Comparison of ENCODE assay signal across 33 cellular contexts in genomic region chr13:45798851-45799250, GRCh38. TPM values are rescaled to one million over a fixed set of nuclear protein-coding genes. Genes with fewer than 3 reads are reported as not detected.
"Had no signal": no experiment of that assay in that cellular context is flagged by ENCODE, and none has a peak within 500 bp of the region (broad histone marks: within the 10 kb centered on the region; RNA-seq: fewer than 3 reads in every experiment).

No MANE protein-coding gene starts in this region.

- H3K4me1 ChIP-seq: ascending aorta had no signal

- ATAC-seq: activated CD8-positive, alpha-beta T cell treated with anti-CD3 and anti-CD28 coated beads for 36 hours; activated naive CD8-positive, alpha-beta T cell treated with anti-CD3 and anti-CD28 coated beads, Interleukin-2, amount 50 U/mL, for 24 hours had no signal

- H3K9me3 Mint-ChIP-seq: activated B cell treated with CpG ODN at 0.5 μM for 24 hours; activated CD4-positive, alpha-beta memory T cell treated with anti-CD3 and anti-CD28 coated beads for 36 hours; activated CD4-positive, alpha-beta T cell treated with anti-CD3 and anti-CD28 coated beads, Interleukin-2, amount 10 ng/mL, durations not matched to agents 24 days and 14 days; activated CD8-positive, alpha-beta T cell treated with anti-CD3 and anti-CD28 coated beads for 36 hours; activated naive CD4-positive, alpha-beta T cell treated with anti-CD3 and anti-CD28 coated beads, Interleukin-2, amount 10 ng/mL, durations not matched to agents 7 days and 5 days; activated naive CD4-positive, alpha-beta T cell treated with anti-CD3 and anti-CD28 coated beads, Interleukin-2, amount 50 U/mL, for 24 hours; activated naive CD8-positive, alpha-beta T cell treated with anti-CD3 and anti-CD28 coated beads, Interleukin-2, amount 10 ng/mL, durations not matched to agents 7 days and 5 days; activated naive CD8-positive, alpha-beta T cell treated with anti-CD3 and anti-CD28 coated beads, Interleukin-2, amount 50 U/mL, for 24 hours; activated T-cell treated with anti-CD3 and anti-CD28 coated beads, Interleukin-2, amount 50 U/mL, for 24 hours; activated T-helper 2 cell treated with anti-CD3 and anti-CD28 coated beads, Interferon-gamma antibody, Interleukin-2, Interleukin-4, amounts not matched to agents 10 μg/mL and 5 μg/mL and 100 μg/mL, durations not matched to agents 14 hours and 24 hours and 36 hours; T-helper 1 cell treated with Interleukin-12 subunit alpha and Interleukin-12 subunit beta and Interleukin-4 antibody, amounts not matched to agents 30 μg/mL and 1 μg/mL, for 36 hours; T-helper 2 cell treated with Interferon-gamma antibody and Interleukin-4, amounts not matched to agents 5 μg/mL and 100 μg/mL, for 36 hours had no signal

- H3K4me1 Mint-ChIP-seq: activated B cell treated with CpG ODN at 0.5 μM for 24 hours; activated CD4-positive, alpha-beta T cell treated with anti-CD3 and anti-CD28 coated beads, Interleukin-2, amount 10 ng/mL, durations not matched to agents 24 days and 14 days; activated naive CD4-positive, alpha-beta T cell treated with anti-CD3 and anti-CD28 coated beads, Interleukin-2, amount 10 ng/mL, durations not matched to agents 7 days and 5 days; activated naive CD4-positive, alpha-beta T cell treated with anti-CD3 and anti-CD28 coated beads, Interleukin-2, amount 50 U/mL, for 24 hours; activated naive CD8-positive, alpha-beta T cell treated with anti-CD3 and anti-CD28 coated beads, Interleukin-2, amount 10 ng/mL, durations not matched to agents 7 days and 5 days; activated naive CD8-positive, alpha-beta T cell treated with anti-CD3 and anti-CD28 coated beads, Interleukin-2, amount 50 U/mL, for 24 hours; central memory CD8-positive, alpha-beta T cell had no signal

- H3K27ac ChIP-seq: ascending aorta, cardiac muscle cell, VCaP had no signal

- H3K4me3 Mint-ChIP-seq: activated B cell treated with CpG ODN at 0.5 μM for 24 hours; activated CD4-positive, alpha-beta memory T cell treated with anti-CD3 and anti-CD28 coated beads for 36 hours; activated CD4-positive, alpha-beta T cell treated with anti-CD3 and anti-CD28 coated beads, Interleukin-2, amount 10 ng/mL, durations not matched to agents 24 days and 14 days; activated CD8-positive, alpha-beta T cell treated with anti-CD3 and anti-CD28 coated beads for 36 hours; activated naive CD4-positive, alpha-beta T cell treated with anti-CD3 and anti-CD28 coated beads, Interleukin-2, amount 10 ng/mL, durations not matched to agents 7 days and 5 days; activated naive CD4-positive, alpha-beta T cell treated with anti-CD3 and anti-CD28 coated beads, Interleukin-2, amount 50 U/mL, for 24 hours; activated naive CD8-positive, alpha-beta T cell; activated naive CD8-positive, alpha-beta T cell treated with anti-CD3 and anti-CD28 coated beads, Interleukin-2, amount 10 ng/mL, durations not matched to agents 7 days and 5 days; activated naive CD8-positive, alpha-beta T cell treated with anti-CD3 and anti-CD28 coated beads, Interleukin-2, amount 50 U/mL, for 24 hours; activated T-cell treated with anti-CD3 and anti-CD28 coated beads, Interleukin-2, amount 50 U/mL, for 24 hours; brain; central memory CD8-positive, alpha-beta T cell; T-helper 1 cell treated with Interleukin-12 subunit alpha and Interleukin-12 subunit beta and Interleukin-4 antibody, amounts not matched to agents 30 μg/mL and 1 μg/mL, for 36 hours; T-helper 2 cell treated with Interferon-gamma antibody and Interleukin-4, amounts not matched to agents 5 μg/mL and 100 μg/mL, for 36 hours had no signal

- H3K36me3 Mint-ChIP-seq: activated CD4-positive, alpha-beta memory T cell treated with anti-CD3 and anti-CD28 coated beads for 36 hours; activated naive CD4-positive, alpha-beta T cell treated with anti-CD3 and anti-CD28 coated beads, Interleukin-2, amount 10 ng/mL, durations not matched to agents 7 days and 5 days; activated naive CD4-positive, alpha-beta T cell treated with anti-CD3 and anti-CD28 coated beads, Interleukin-2, amount 50 U/mL, for 24 hours; activated naive CD8-positive, alpha-beta T cell; activated naive CD8-positive, alpha-beta T cell treated with anti-CD3 and anti-CD28 coated beads, Interleukin-2, amount 10 ng/mL, durations not matched to agents 7 days and 5 days had no signal

- H3K9me3 ChIP-seq: ascending aorta had no signal

- H3K27ac Mint-ChIP-seq: activated B cell treated with CpG ODN at 0.5 μM for 24 hours; activated CD4-positive, alpha-beta memory T cell treated with anti-CD3 and anti-CD28 coated beads for 36 hours; activated CD4-positive, alpha-beta T cell treated with anti-CD3 and anti-CD28 coated beads, Interleukin-2, amount 10 ng/mL, durations not matched to agents 24 days and 14 days; activated CD8-positive, alpha-beta T cell treated with anti-CD3 and anti-CD28 coated beads for 36 hours; activated naive CD4-positive, alpha-beta T cell treated with anti-CD3 and anti-CD28 coated beads, Interleukin-2, amount 10 ng/mL, durations not matched to agents 7 days and 5 days; activated naive CD4-positive, alpha-beta T cell treated with anti-CD3 and anti-CD28 coated beads, Interleukin-2, amount 50 U/mL, for 24 hours; activated naive CD8-positive, alpha-beta T cell; activated naive CD8-positive, alpha-beta T cell treated with anti-CD3 and anti-CD28 coated beads, Interleukin-2, amount 10 ng/mL, durations not matched to agents 7 days and 5 days; activated naive CD8-positive, alpha-beta T cell treated with anti-CD3 and anti-CD28 coated beads, Interleukin-2, amount 50 U/mL, for 24 hours; activated T-cell treated with anti-CD3 and anti-CD28 coated beads, Interleukin-2, amount 50 U/mL, for 24 hours; activated T-helper 2 cell treated with anti-CD3 and anti-CD28 coated beads, Interferon-gamma antibody, Interleukin-2, Interleukin-4, amounts not matched to agents 10 μg/mL and 5 μg/mL and 100 μg/mL, durations not matched to agents 14 hours and 24 hours and 36 hours; T-helper 1 cell treated with Interleukin-12 subunit alpha and Interleukin-12 subunit beta and Interleukin-4 antibody, amounts not matched to agents 30 μg/mL and 1 μg/mL, for 36 hours; T-helper 2 cell treated with Interferon-gamma antibody and Interleukin-4, amounts not matched to agents 5 μg/mL and 100 μg/mL, for 36 hours had no signal

- H3K27me3 ChIP-seq: ascending aorta had no signal

- H3K27me3 Mint-ChIP-seq: activated B cell treated with CpG ODN at 0.5 μM for 24 hours; activated CD4-positive, alpha-beta memory T cell treated with anti-CD3 and anti-CD28 coated beads for 36 hours; activated CD4-positive, alpha-beta T cell treated with anti-CD3 and anti-CD28 coated beads, Interleukin-2, amount 10 ng/mL, durations not matched to agents 24 days and 14 days; activated CD8-positive, alpha-beta T cell treated with anti-CD3 and anti-CD28 coated beads for 36 hours; activated naive CD4-positive, alpha-beta T cell treated with anti-CD3 and anti-CD28 coated beads, Interleukin-2, amount 50 U/mL, for 24 hours; activated naive CD8-positive, alpha-beta T cell; activated naive CD8-positive, alpha-beta T cell treated with anti-CD3 and anti-CD28 coated beads, Interleukin-2, amount 10 ng/mL, durations not matched to agents 7 days and 5 days; activated naive CD8-positive, alpha-beta T cell treated with anti-CD3 and anti-CD28 coated beads, Interleukin-2, amount 50 U/mL, for 24 hours; activated T-cell treated with anti-CD3 and anti-CD28 coated beads, Interleukin-2, amount 50 U/mL, for 24 hours had no signal

- H3K36me3 ChIP-seq: ascending aorta, cardiac muscle cell had no signal

- H3K4me3 ChIP-seq: ascending aorta, cardiac muscle cell had no signal

- DNase-seq: activated B cell treated with CpG ODN at 0.5 μM for 24 hours; activated CD4-positive, alpha-beta memory T cell treated with anti-CD3 and anti-CD28 coated beads for 36 hours; activated CD4-positive, alpha-beta T cell treated with anti-CD3 and anti-CD28 coated beads for 4 hours; activated CD4-positive, alpha-beta T cell treated with anti-CD3 and anti-CD28 coated beads, Interleukin-2, amount 10 ng/mL, durations not matched to agents 24 days and 14 days; activated CD4-positive, alpha-beta T cell treated with anti-CD3 and anti-CD28 coated beads, Interleukin-2, amount 50 U/mL, for 1 hour; activated CD4-positive, alpha-beta T cell treated with anti-CD3 and anti-CD28 coated beads, Interleukin-2, amount 50 U/mL, for 4 hours; activated CD4-positive, CD25-positive, alpha-beta regulatory T cell treated with anti-CD3 and anti-CD28 coated beads, Interleukin-2, amount 50 U/mL, for 72 hours; activated CD8-positive, alpha-beta memory T cell treated with anti-CD3 and anti-CD28 coated beads, Interleukin-2, amount 50 U/mL, for 48 hours; activated CD8-positive, alpha-beta T cell treated with anti-CD3 and anti-CD28 coated beads for 36 hours; activated effector memory CD4-positive, alpha-beta T cell treated with Interleukin-2 at 50 U/mL for 16 hours; activated gamma-delta T cell; activated naive CD4-positive, alpha-beta T cell treated with anti-CD3 and anti-CD28 coated beads, Interleukin-2, amount 10 ng/mL, durations not matched to agents 7 days and 5 days; activated naive CD4-positive, alpha-beta T cell treated with Interleukin-2 at 50 U/mL for 16 hours; activated naive CD8-positive, alpha-beta T cell treated with anti-CD3 and anti-CD28 coated beads, Interleukin-2, amount 10 ng/mL, durations not matched to agents 7 days and 5 days; activated naive CD8-positive, alpha-beta T cell treated with anti-CD3 and anti-CD28 coated beads, Interleukin-2, amount 50 U/mL, for 24 hours; activated T-cell treated with anti-CD3 and anti-CD28 coated beads, Interleukin-2, amount 50 U/mL, for 24 hours; activated T-cell treated with anti-CD3 and anti-CD28 coated beads, Interleukin-2, amount 50 U/mL, for 48 hours; caudate nucleus; cerebellar nuclear complex; T-helper 1 cell; T-helper 2 cell; T-helper 9 cell had no signal

RNA-seq across cellular contexts. Expression of gene SIAH3, which starts 52.7 kb away (rescaled TPM):
- total RNA-seq: activated B cell treated with CpG ODN at 0.5 μM for 24 hours, ascending aorta, bronchial epithelial cell had no signal
